1 cellular context compared by ENCODE assay signal in genomic region chr2:101064868-101065549, GRCh38.
TF ChIP-seq lines count a peak whose summit lies in the region.

No MANE protein-coding gene starts in this region.

TF ChIP-seq in HepG2, 621 proteins besides CTCF, POLR2A, EP300 and RAD21 (continued from another document and continues in another):
- TF ChIP-seq SP2 (CRISPR knock-in tag; IDR thresholded peaks at IDR 0.05), result no peak
- TF ChIP-seq ZNF792 (CRISPR knock-in tag; IDR thresholded peaks at IDR 0.05), result peak; percentile 91
- no peak for TF ChIP-seq ELF4 (CRISPR knock-in tag; IDR thresholded peaks at IDR 0.05; ENCODE audit: borderline replicate concordance)
- peak; percentile 84 for TF ChIP-seq PPARG (CRISPR knock-in tag; conservative IDR thresholded peaks at IDR 0.05)
- no peak for TF ChIP-seq ZNF777 (CRISPR knock-in tag; IDR thresholded peaks at IDR 0.05)
- TF ChIP-seq SALL1 (CRISPR knock-in tag; IDR thresholded peaks at IDR 0.05), result peak; percentile 54; the same call in 1 of the 2 replicates
- TF ChIP-seq POLR2AphosphoS5 (IDR thresholded peaks at IDR 0.05; ENCODE audit: low read depth, low read length), result no peak
- peak; percentile 45; the same call in 1 of the 2 replicates for TF ChIP-seq ARID4A (CRISPR knock-in tag; IDR thresholded peaks at IDR 0.05; ENCODE audit: borderline replicate concordance)
- TF ChIP-seq YEATS2 (CRISPR knock-in tag; IDR thresholded peaks at IDR 0.05; ENCODE audit: borderline replicate concordance), result 0 out of 2 replicates have a peak, but pooled peaks have one; percentile 12
- TF ChIP-seq HOXA3 (CRISPR knock-in tag; IDR thresholded peaks at IDR 0.05), result 0 out of 2 replicates have a peak, but pooled peaks have one; percentile 17
- TF ChIP-seq ZNF839 (CRISPR knock-in tag; IDR thresholded peaks at IDR 0.05; ENCODE audit: borderline replicate concordance), result no peak
- no peak for TF ChIP-seq SP4 (CRISPR knock-in tag; IDR thresholded peaks at IDR 0.05)
- no peak; the same call in 1 of the 2 replicates for TF ChIP-seq GLI4 (CRISPR knock-in tag; IDR thresholded peaks at IDR 0.05; ENCODE audit: borderline replicate concordance)
- no peak for TF ChIP-seq ZNF256 (CRISPR knock-in tag; conservative IDR thresholded peaks at IDR 0.05)
- no peak; the same call in 1 of the 2 replicates for TF ChIP-seq ATF3 (CRISPR knock-in tag; IDR thresholded peaks at IDR 0.05)
- no peak for TF ChIP-seq ZNF674 (CRISPR knock-in tag; IDR thresholded peaks at IDR 0.05; ENCODE audit: low read depth)
- no peak for TF ChIP-seq YEATS4 (CRISPR knock-in tag; IDR thresholded peaks at IDR 0.05; ENCODE audit: borderline replicate concordance)
- no peak for TF ChIP-seq PRDM4 (CRISPR knock-in tag; IDR thresholded peaks at IDR 0.05; ENCODE audit: borderline replicate concordance)
- TF ChIP-seq BRD4 (CRISPR knock-in tag; IDR thresholded peaks at IDR 0.05), result no peak
- TF ChIP-seq ZNF101 (CRISPR knock-in tag; IDR thresholded peaks at IDR 0.05; ENCODE audit: borderline replicate concordance, low read depth), result no peak
- no peak for TF ChIP-seq ZNF597 (CRISPR knock-in tag; IDR thresholded peaks at IDR 0.05)
- 0 out of 2 replicates have a peak, but pooled peaks have one; percentile 34 for TF ChIP-seq ZNF264 (CRISPR knock-in tag; IDR thresholded peaks at IDR 0.05)
- peak; percentile 45; the same call in 1 of the 2 replicates for TF ChIP-seq MEF2D (CRISPR knock-in tag; IDR thresholded peaks at IDR 0.05)
- no peak for TF ChIP-seq MAFK (conservative IDR thresholded peaks at IDR 0.05 in 1 of 2, IDR thresholded peaks at IDR 0.05 in 1 of 2; ENCODE audit: low read length in 2 of 2)
- TF ChIP-seq ZNF570 (CRISPR knock-in tag; IDR thresholded peaks at IDR 0.05; ENCODE audit: borderline replicate concordance), result no peak
- no peak for TF ChIP-seq ZMYM2 (CRISPR knock-in tag; IDR thresholded peaks at IDR 0.05)
- peak; percentile 66; the same call in 1 of the 2 replicates for TF ChIP-seq NFKBIZ (CRISPR knock-in tag; IDR thresholded peaks at IDR 0.05)
- peak; percentile 62; the same call in 1 of the 2 replicates for TF ChIP-seq ZNF788 (CRISPR knock-in tag; IDR thresholded peaks at IDR 0.05; ENCODE audit: borderline replicate concordance)
- TF ChIP-seq ZFP36 (IDR thresholded peaks at IDR 0.05; ENCODE audit: borderline replicate concordance, low read depth, low read length, partially characterized antibody), result no peak
- TF ChIP-seq CHCHD3 (CRISPR knock-in tag; IDR thresholded peaks at IDR 0.05), result no peak
- TF ChIP-seq ZNF563 (CRISPR knock-in tag; IDR thresholded peaks at IDR 0.05), result no peak
- no peak; the same call in 1 of the 2 replicates for TF ChIP-seq HNF4A (CRISPR knock-in tag; IDR thresholded peaks at IDR 0.05)
- TF ChIP-seq ZNF326 (CRISPR knock-in tag; IDR thresholded peaks at IDR 0.05; ENCODE audit: borderline replicate concordance), result no peak
- no peak for TF ChIP-seq ZNF737 (CRISPR knock-in tag; IDR thresholded peaks at IDR 0.05; ENCODE audit: borderline replicate concordance)
- no peak for TF ChIP-seq FOXA1 (IDR thresholded peaks at IDR 0.05)
- peak; percentile 42 for TF ChIP-seq FOXA1 (CRISPR knock-in tag; IDR thresholded peaks at IDR 0.05)
- no peak for TF ChIP-seq SMAD1 (CRISPR knock-in tag; IDR thresholded peaks at IDR 0.05; ENCODE audit: borderline replicate concordance, low read depth)
- 0 out of 2 replicates have a peak, but pooled peaks have one; percentile 56 for TF ChIP-seq TOE1 (CRISPR knock-in tag; IDR thresholded peaks at IDR 0.05)
- no peak for TF ChIP-seq NFAT5 (CRISPR knock-in tag; IDR thresholded peaks at IDR 0.05)
- TF ChIP-seq STAT5B (CRISPR knock-in tag; IDR thresholded peaks at IDR 0.05), result no peak
- no peak for TF ChIP-seq PHB2 (IDR thresholded peaks at IDR 0.05; ENCODE audit: partially characterized antibody)
- no peak for TF ChIP-seq ZBTB37 (CRISPR knock-in tag; IDR thresholded peaks at IDR 0.05)
- 0 out of 2 replicates have a peak, but pooled peaks have one; percentile 33 for TF ChIP-seq ZIK1 (CRISPR knock-in tag; IDR thresholded peaks at IDR 0.05; ENCODE audit: borderline replicate concordance, low read depth)
- TF ChIP-seq IRF1 (CRISPR knock-in tag; IDR thresholded peaks at IDR 0.05; ENCODE audit: low read depth), result no peak
- no peak for TF ChIP-seq CBX1 (IDR thresholded peaks at IDR 0.05; ENCODE audit: low read depth)
- no peak for TF ChIP-seq AKAP8 (CRISPR knock-in tag; IDR thresholded peaks at IDR 0.05)
- TF ChIP-seq ZNF720 (CRISPR knock-in tag; IDR thresholded peaks at IDR 0.05), result no peak
- 0 out of 2 replicates have a peak, but pooled peaks have one; percentile 71 for TF ChIP-seq ZNF784 (CRISPR knock-in tag; IDR thresholded peaks at IDR 0.05; ENCODE audit: borderline replicate concordance)
- TF ChIP-seq EHMT2 (IDR thresholded peaks at IDR 0.05; ENCODE audit: borderline replicate concordance, low read depth, low read length), result peak; percentile 26; the same call in 1 of the 2 replicates
- TF ChIP-seq ZNF569 (CRISPR knock-in tag; IDR thresholded peaks at IDR 0.05; ENCODE audit: borderline replicate concordance), result 0 out of 2 replicates have a peak, but pooled peaks have one; percentile 60
- no peak for TF ChIP-seq SYNCRIP (IDR thresholded peaks at IDR 0.05; ENCODE audit: insufficient read depth, low read depth, low read length)
- TF ChIP-seq ZNF672 (CRISPR knock-in tag; IDR thresholded peaks at IDR 0.05), result no peak
